In genomic region chr12:1117970-1118563, GRCh38 we compare ENCODE assay signal across 8 cellular contexts.
A peak's percentile ranks its signal among the peaks of the same experiment; 100 is the strongest.
DNase-seq lines count a peak whose midpoint lies in the region; ATAC-seq and TF ChIP-seq lines count a peak whose summit lies in the region.

No MANE protein-coding gene starts in this region.

- peaks cover 3% of the 10 kb centered on the region for H4K20me1 ChIP-seq in GM23338 (replicated peaks; ENCODE audit: insufficient read depth)

- no peaks in the 10 kb centered on the region for H3K4me1 Mint-ChIP-seq in GM23338
- peaks cover 17% of the 10 kb centered on the region for H3K4me1 Mint-ChIP-seq in chondrocyte (ENCODE audit: low read depth)

- H3F3A ChIP-seq in GM23338 (replicated peaks; ENCODE audit: low read depth), result peaks cover 3% of the 10 kb centered on the region; the same call in 1 of the 2 replicates

- peaks cover 36% of the 10 kb centered on the region for H3K27me3 ChIP-seq in GM23338 (ENCODE audit: insufficient read depth)

- no peaks in the 10 kb centered on the region for H3K4me1 ChIP-seq in GM23338 (ENCODE audit: insufficient read depth)

- no peaks in the 10 kb centered on the region for H3K9me3 Mint-ChIP-seq in GM23338
- no peaks in the 10 kb centered on the region for H3K9me3 Mint-ChIP-seq in chondrocyte (ENCODE audit: low read depth)

- H3K4me3 Mint-ChIP-seq in GM23338, result no peak overlapping the region
- H3K4me3 Mint-ChIP-seq in chondrocyte (ENCODE audit: unreplicated experiment), result no peak overlapping the region

- no peaks in the 10 kb centered on the region for H3K9me2 ChIP-seq in GM23338 (ENCODE audit: insufficient read depth)

- no peak overlapping the region for H3K27ac ChIP-seq in GM23338 (ENCODE audit: low read depth)

- peak; percentile 94 to 97 for TF ChIP-seq CTCF in GM23338 (conservative IDR thresholded peaks at IDR 0.05; ENCODE audit: low read depth in 2 of 2)
- peak; percentile 99 for TF ChIP-seq CTCF in chondrocyte (IDR thresholded peaks at IDR 0.05)

- no peak overlapping the region for H3K27ac Mint-ChIP-seq in GM23338
- H3K27ac Mint-ChIP-seq in chondrocyte (ENCODE audit: unreplicated experiment), result no peak overlapping the region

- H3K4me3 ChIP-seq in GM23338, result no peak overlapping the region

- H3K36me3 ChIP-seq in GM23338 (ENCODE audit: insufficient read depth), result no peaks in the 10 kb centered on the region

- H3K36me3 Mint-ChIP-seq in GM23338 (ENCODE audit: low read depth) (no peaks in the 10 kb centered on the region), chondrocyte (ENCODE audit: low read depth) (no peaks in the 10 kb centered on the region)

- DNase-seq in A172 (ENCODE audit: low spot score) (peak; percentile 45), GM23338 (ENCODE audit: low spot score) (peak; percentile 79), NCI-H446 (lab: John Stamatoyannopoulos, UW) (peak; percentile 64 to 84), chondrocyte (ENCODE audit: low spot score) (no peak), left kidney (ENCODE audit: low read depth, low spot score) (peak; percentile 88)
- DNase-seq in activated CD4-positive, CD25-positive, alpha-beta regulatory T cell treated with anti-CD3 and anti-CD28 coated beads, Interleukin-2, amount 50 U/mL, for 72 hours, result peak; percentile 63
- DNase-seq in stimulated activated CD4-positive, alpha-beta T cell treated with anti-CD3 and anti-CD28 coated beads, Interleukin-4, amount 100 ng/mL, for 4 hours, result peak; percentile 54 to 60

- ATAC-seq in GM23338 (no peak; the same call in 2 of the 3 replicates), GM18502 (IDR thresholded peaks at IDR 0.05; ENCODE audit: poor library complexity, unreplicated experiment) (no peak)

- H3K4me2 ChIP-seq in GM23338, result no peak overlapping the region

- H3K27me3 Mint-ChIP-seq in GM23338 (ENCODE audit: insufficient read depth, low read depth, poor library complexity) (peaks cover 12% of the 10 kb centered on the region), chondrocyte (ENCODE audit: low read depth) (no peaks in the 10 kb centered on the region)

- no peak overlapping the region for H2AFZ ChIP-seq in GM23338

- no peaks in the 10 kb centered on the region for H3K79me2 ChIP-seq in GM23338 (replicated peaks; ENCODE audit: insufficient read depth)

TF ChIP-seq in GM23338, 12 proteins besides CTCF, POLR2A, EP300 and RAD21:
- TF ChIP-seq, protein P1, sequence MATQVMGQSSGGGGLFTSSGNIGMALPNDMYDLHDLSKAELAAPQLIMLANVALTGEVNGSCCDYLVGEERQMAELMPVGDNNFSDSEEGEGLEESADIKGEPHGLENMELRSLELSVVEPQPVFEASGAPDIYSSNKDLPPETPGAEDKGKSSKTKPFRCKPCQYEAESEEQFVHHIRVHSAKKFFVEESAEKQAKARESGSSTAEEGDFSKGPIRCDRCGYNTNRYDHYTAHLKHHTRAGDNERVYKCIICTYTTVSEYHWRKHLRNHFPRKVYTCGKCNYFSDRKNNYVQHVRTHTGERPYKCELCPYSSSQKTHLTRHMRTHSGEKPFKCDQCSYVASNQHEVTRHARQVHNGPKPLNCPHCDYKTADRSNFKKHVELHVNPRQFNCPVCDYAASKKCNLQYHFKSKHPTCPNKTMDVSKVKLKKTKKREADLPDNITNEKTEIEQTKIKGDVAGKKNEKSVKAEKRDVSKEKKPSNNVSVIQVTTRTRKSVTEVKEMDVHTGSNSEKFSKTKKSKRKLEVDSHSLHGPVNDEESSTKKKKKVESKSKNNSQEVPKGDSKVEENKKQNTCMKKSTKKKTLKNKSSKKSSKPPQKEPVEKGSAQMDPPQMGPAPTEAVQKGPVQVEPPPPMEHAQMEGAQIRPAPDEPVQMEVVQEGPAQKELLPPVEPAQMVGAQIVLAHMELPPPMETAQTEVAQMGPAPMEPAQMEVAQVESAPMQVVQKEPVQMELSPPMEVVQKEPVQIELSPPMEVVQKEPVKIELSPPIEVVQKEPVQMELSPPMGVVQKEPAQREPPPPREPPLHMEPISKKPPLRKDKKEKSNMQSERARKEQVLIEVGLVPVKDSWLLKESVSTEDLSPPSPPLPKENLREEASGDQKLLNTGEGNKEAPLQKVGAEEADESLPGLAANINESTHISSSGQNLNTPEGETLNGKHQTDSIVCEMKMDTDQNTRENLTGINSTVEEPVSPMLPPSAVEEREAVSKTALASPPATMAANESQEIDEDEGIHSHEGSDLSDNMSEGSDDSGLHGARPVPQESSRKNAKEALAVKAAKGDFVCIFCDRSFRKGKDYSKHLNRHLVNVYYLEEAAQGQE (IDR thresholded peaks at IDR 0.05; ENCODE audit: unreplicated experiment), result no peak
- TF ChIP-seq CREB1 (CRISPR knock-in tag; IDR thresholded peaks at IDR 0.05; ENCODE audit: low read depth), result no peak
- TF ChIP-seq EZH2 (IDR thresholded peaks at IDR 0.05; ENCODE audit: low read depth, unreplicated experiment), result no peak
- no peak for TF ChIP-seq ZNF462 (CRISPR knock-in tag; IDR thresholded peaks at IDR 0.05)
- no peak for TF ChIP-seq ZNF331 (CRISPR knock-in tag; IDR thresholded peaks at IDR 0.05; ENCODE audit: low read depth)
- no peak for TF ChIP-seq ETS1 (IDR thresholded peaks at IDR 0.05)
- TF ChIP-seq POLR2AphosphoS5 (IDR thresholded peaks at IDR 0.05; ENCODE audit: low read depth), result no peak
- no peak for TF ChIP-seq STAT1 (IDR thresholded peaks at IDR 0.05; ENCODE audit: unreplicated experiment)
- no peak for TF ChIP-seq EZH2phosphoT487 (IDR thresholded peaks at IDR 0.05; ENCODE audit: unreplicated experiment)
